Comparison of ENCODE assay signal across 17 cellular contexts in the genomic region with DNA sequence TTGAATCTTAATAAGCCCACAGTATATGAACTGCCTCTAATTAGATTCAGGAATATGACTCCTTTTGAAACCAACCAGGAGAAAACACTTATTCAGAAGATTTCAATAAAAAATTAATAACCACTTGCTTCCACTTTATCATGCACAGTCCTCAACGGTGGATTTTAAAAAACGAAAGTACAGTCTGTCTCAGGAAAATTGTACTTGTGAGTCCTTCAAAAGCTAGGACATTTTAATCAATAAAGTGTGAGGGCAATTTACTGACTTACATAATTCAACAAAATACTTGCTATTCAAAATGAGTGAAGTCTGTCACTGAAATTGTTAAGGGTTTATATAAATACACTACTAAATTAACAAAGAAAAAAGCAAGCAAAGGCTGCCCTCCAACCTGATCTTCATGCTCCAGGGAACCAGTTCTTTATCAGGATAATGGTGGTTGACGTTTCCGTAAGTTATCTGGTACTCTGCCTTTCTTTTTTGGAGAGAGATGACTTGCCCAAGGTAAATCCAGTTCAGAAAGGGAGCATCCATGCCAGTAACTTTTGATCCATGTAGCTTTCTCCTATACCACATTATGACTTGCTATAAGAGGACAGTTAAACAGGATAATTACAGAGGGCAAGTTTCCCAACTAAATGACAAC.
"Had no signal": no experiment of that assay in that cellular context is flagged by ENCODE, and none has a peak within 500 bp of the region (broad histone marks: within the 10 kb centered on the region; RNA-seq: fewer than 3 reads in every experiment).

No MANE protein-coding gene starts in this region.

- FAIRE-seq: colon, keratinocyte, small intestine had no signal

- H3K27me3 ChIP-seq: esophagus squamous epithelium, gastroesophageal sphincter, right atrium auricular region had no signal

- H3K27me3 Mint-ChIP-seq: dendritic cell treated with granulocyte-macrophage colony-stimulating factor and Interleukin-4, amounts not matched to agents 40 ng/mL and 50 ng/mL, for 4 days; effector memory CD8-positive, alpha-beta T cell; naive B cell had no signal

- H3K4me3 Mint-ChIP-seq: dendritic cell treated with granulocyte-macrophage colony-stimulating factor and Interleukin-4, amounts not matched to agents 40 ng/mL and 50 ng/mL, for 4 days; effector memory CD8-positive, alpha-beta T cell; immature natural killer cell; naive B cell; nephron progenitor cell had no signal

- H3K27ac Mint-ChIP-seq: dendritic cell treated with granulocyte-macrophage colony-stimulating factor and Interleukin-4, amounts not matched to agents 40 ng/mL and 50 ng/mL, for 4 days; immature natural killer cell; nephron progenitor cell had no signal

- H3K9me3 Mint-ChIP-seq: dendritic cell treated with granulocyte-macrophage colony-stimulating factor and Interleukin-4, amounts not matched to agents 40 ng/mL and 50 ng/mL, for 4 days; effector memory CD8-positive, alpha-beta T cell; immature natural killer cell; naive B cell; nephron progenitor cell had no signal

- H3K9me3 ChIP-seq: esophagus squamous epithelium, gastroesophageal sphincter, right atrium auricular region had no signal

- DNase-seq: effector memory CD8-positive, alpha-beta T cell; esophagus squamous epithelium; foreskin fibroblast; immature natural killer cell; left ventricle myocardium superior; mesendoderm; naive B cell; nephron progenitor cell; posterior cingulate gyrus; small intestine; stimulated activated CD4-positive, alpha-beta T cell treated with anti-CD3 and anti-CD28 coated beads, Interleukin-12 subunit alpha, Interleukin-12 subunit beta, amount 100 ng/mL, for 4 hours; stimulated activated naive CD4-positive, alpha-beta T cell treated with Interleukin-2 at 50 U/mL for 16 hours had no signal

- H3K27ac ChIP-seq: esophagus squamous epithelium, gastroesophageal sphincter, right atrium auricular region had no signal

- ATAC-seq: effector memory CD8-positive, alpha-beta T cell; gastroesophageal sphincter; left ventricle myocardium superior had no signal
